In the genomic region with DNA sequence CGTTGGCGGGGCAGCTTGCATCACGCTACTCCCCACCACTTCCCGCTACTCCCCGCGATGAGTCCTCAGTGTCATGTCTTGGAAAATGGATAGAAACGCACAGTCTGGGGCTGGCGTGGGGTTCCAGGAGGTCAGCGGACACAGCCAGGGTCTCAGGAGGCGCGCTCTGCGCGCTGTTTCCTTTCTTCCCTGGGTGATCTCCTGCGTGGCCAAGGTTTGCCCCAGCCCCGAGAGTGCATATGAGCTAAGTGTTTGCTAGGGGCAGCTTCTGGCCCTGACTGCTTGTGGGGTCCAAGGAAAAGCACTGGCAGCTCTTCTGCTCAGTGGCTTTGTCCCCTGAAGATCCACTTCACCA, we compare ENCODE assay signal across 1 cellular context.
TF ChIP-seq lines count a peak whose summit lies in the region.

No MANE protein-coding gene starts in this region.

TF ChIP-seq in GM12878, 131 proteins besides CTCF, POLR2A, EP300 and RAD21 (continued from another document):
- TF ChIP-seq, protein P1, sequence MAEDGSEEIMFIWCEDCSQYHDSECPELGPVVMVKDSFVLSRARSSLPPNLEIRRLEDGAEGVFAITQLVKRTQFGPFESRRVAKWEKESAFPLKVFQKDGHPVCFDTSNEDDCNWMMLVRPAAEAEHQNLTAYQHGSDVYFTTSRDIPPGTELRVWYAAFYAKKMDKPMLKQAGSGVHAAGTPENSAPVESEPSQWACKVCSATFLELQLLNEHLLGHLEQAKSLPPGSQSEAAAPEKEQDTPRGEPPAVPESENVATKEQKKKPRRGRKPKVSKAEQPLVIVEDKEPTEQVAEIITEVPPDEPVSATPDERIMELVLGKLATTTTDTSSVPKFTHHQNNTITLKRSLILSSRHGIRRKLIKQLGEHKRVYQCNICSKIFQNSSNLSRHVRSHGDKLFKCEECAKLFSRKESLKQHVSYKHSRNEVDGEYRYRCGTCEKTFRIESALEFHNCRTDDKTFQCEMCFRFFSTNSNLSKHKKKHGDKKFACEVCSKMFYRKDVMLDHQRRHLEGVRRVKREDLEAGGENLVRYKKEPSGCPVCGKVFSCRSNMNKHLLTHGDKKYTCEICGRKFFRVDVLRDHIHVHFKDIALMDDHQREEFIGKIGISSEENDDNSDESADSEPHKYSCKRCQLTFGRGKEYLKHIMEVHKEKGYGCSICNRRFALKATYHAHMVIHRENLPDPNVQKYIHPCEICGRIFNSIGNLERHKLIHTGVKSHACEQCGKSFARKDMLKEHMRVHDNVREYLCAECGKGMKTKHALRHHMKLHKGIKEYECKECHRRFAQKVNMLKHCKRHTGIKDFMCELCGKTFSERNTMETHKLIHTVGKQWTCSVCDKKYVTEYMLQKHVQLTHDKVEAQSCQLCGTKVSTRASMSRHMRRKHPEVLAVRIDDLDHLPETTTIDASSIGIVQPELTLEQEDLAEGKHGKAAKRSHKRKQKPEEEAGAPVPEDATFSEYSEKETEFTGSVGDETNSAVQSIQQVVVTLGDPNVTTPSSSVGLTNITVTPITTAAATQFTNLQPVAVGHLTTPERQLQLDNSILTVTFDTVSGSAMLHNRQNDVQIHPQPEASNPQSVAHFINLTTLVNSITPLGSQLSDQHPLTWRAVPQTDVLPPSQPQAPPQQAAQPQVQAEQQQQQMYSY (CRISPR knock-in tag; IDR thresholded peaks at IDR 0.05) = no peak
- TF ChIP-seq IRF4 (IDR thresholded peaks at IDR 0.05; ENCODE audit: low read depth, low read length) = no peak
- no peak for TF ChIP-seq MTA3 (IDR thresholded peaks at IDR 0.05; ENCODE audit: borderline replicate concordance, low read length)
- TF ChIP-seq CBX3 (IDR thresholded peaks at IDR 0.05; ENCODE audit: borderline replicate concordance, low read depth) = no peak
- no peak for TF ChIP-seq ASH2L (IDR thresholded peaks at IDR 0.05; ENCODE audit: borderline replicate concordance, low read depth)
- TF ChIP-seq, protein P2, sequence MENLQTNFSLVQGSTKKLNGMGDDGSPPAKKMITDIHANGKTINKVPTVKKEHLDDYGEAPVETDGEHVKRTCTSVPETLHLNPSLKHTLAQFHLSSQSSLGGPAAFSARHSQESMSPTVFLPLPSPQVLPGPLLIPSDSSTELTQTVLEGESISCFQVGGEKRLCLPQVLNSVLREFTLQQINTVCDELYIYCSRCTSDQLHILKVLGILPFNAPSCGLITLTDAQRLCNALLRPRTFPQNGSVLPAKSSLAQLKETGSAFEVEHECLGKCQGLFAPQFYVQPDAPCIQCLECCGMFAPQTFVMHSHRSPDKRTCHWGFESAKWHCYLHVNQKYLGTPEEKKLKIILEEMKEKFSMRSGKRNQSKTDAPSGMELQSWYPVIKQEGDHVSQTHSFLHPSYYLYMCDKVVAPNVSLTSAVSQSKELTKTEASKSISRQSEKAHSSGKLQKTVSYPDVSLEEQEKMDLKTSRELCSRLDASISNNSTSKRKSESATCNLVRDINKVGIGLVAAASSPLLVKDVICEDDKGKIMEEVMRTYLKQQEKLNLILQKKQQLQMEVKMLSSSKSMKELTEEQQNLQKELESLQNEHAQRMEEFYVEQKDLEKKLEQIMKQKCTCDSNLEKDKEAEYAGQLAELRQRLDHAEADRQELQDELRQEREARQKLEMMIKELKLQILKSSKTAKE (IDR thresholded peaks at IDR 0.05; ENCODE audit: low read depth, poor library complexity, severe bottlenecking) = no peak
- no peak for TF ChIP-seq BCL11A (IDR thresholded peaks at IDR 0.05; ENCODE audit: low read depth, low read length)
- no peak for TF ChIP-seq FOXM1 (IDR thresholded peaks at IDR 0.05; ENCODE audit: low read depth, low read length)
